Comparison of ENCODE assay signal across 14 cellular contexts in genomic region chr16:1997591-1998359, GRCh38. TPM values are rescaled to one million over a fixed set of nuclear protein-coding genes. Genes with fewer than 3 reads are reported as not detected.
A peak's percentile ranks its signal among the peaks of the same experiment; 100 is the strongest.
DNase-seq lines count a peak whose midpoint lies in the region; ATAC-seq and TF ChIP-seq lines count a peak whose summit lies in the region.
"Had no signal": no experiment of that assay in that cellular context is flagged by ENCODE, and none has a peak within 500 bp of the region (broad histone marks: within the 10 kb centered on the region; RNA-seq: fewer than 3 reads in every experiment).

No MANE protein-coding gene starts in this region.

- peaks cover 21% of the 10 kb centered on the region for H3K4me1 ChIP-seq in IMR-90 (ENCODE audit: control insufficient read depth, insufficient read depth, low read length)
- H3K4me1 ChIP-seq in smooth muscle cell (ENCODE audit: low read depth): no peaks in the 10 kb centered on the region
- peaks cover 0 to 21% (median 6%) of the 10 kb centered on the region in 4 donors for H3K4me1 ChIP-seq in esophagus muscularis mucosa

- peaks cover 25% of the 10 kb centered on the region for H3F3A ChIP-seq in smooth muscle cell (ENCODE audit: low read depth)

- peaks cover 27% of the 10 kb centered on the region for H4K20me1 ChIP-seq in IMR-90 (ENCODE audit: insufficient read depth, low read length)
- peaks cover 29% of the 10 kb centered on the region for H4K20me1 ChIP-seq in smooth muscle cell (ENCODE audit: low read depth)

- in situ Hi-C loops in IMR-90 (cut with MboI; ENCODE audit: low sequenced_read_pairs): no loop called here

- intact Hi-C loops in IMR-90 (cut with micrococcal nuclease) (no loop called here), esophagus muscularis mucosa (cut with DNase I) (no loop called here)

- peak overlapping the region; percentile 76 for H2BK120ac ChIP-seq in IMR-90 (ENCODE audit: low read depth, low read length)

- H3K9ac ChIP-seq in IMR-90 (ENCODE audit: low read depth, low read length) (0 out of 2 replicates have a peak overlapping the region, but pooled peaks have one; percentile 13), smooth muscle cell (ENCODE audit: low read depth) (no peak overlapping the region)

- H4K5ac ChIP-seq in IMR-90 (ENCODE audit: low read depth, low read length): peak overlapping the region; percentile 76

- BruUV-seq in IMR-90 (replicated peaks; lab: Mats Ljungman, UMichigan): TSS peak; percentile 56

- peak overlapping the region; percentile 52; the same call in 1 of the 2 replicates for H2BK20ac ChIP-seq in IMR-90 (ENCODE audit: low read depth, low read length)

- TF ChIP-seq CTCF in IMR-90 (conservative IDR thresholded peaks at IDR 0.05; ENCODE audit: low read depth, low read length) (no peak), cardiac fibroblast (IDR thresholded peaks at IDR 0.05; ENCODE audit: low read depth, low read length) (no peak), smooth muscle cell (IDR thresholded peaks at IDR 0.05; ENCODE audit: borderline replicate concordance, insufficient read depth, poor library complexity, severe bottlenecking) (no peak), esophagus muscularis mucosa (IDR thresholded peaks at IDR 0.05) (no peak)

- no peak overlapping the region for H2AFZ ChIP-seq in IMR-90 (replicated peaks; ENCODE audit: low read length, poor library complexity)
- H2AFZ ChIP-seq in smooth muscle cell (ENCODE audit: low read depth): no peak overlapping the region

- peak overlapping the region; percentile 96 for H2BK5ac ChIP-seq in IMR-90 (ENCODE audit: low read depth, low read length, poor library complexity, severe bottlenecking)

- H3K56ac ChIP-seq in IMR-90 (ENCODE audit: extremely low read depth, insufficient read depth, low read length): peak overlapping the region; percentile 0; the same call in 1 of the 2 replicates

- ATAC-seq in IMR-90 (ENCODE audit: low read depth): peak; percentile 82
- ATAC-seq: left colon; naive thymus-derived CD8-positive, alpha-beta T cell; sciatic nerve had no signal

- no peak for TF ChIP-seq RAD21 in IMR-90 (IDR thresholded peaks at IDR 0.05; ENCODE audit: low read length)

- no peak overlapping the region for H3K23ac ChIP-seq in IMR-90 (ENCODE audit: low read depth, low read length)

- peak overlapping the region; percentile 62; the same call in 1 of the 2 replicates for H4K91ac ChIP-seq in IMR-90 (ENCODE audit: insufficient read depth, low read depth, low read length)

- H2AK9ac ChIP-seq in IMR-90 (replicated peaks; ENCODE audit: low read depth, low read length, poor library complexity): no peak overlapping the region

- peaks cover 31% of the 10 kb centered on the region for H3K9me1 ChIP-seq in IMR-90 (ENCODE audit: insufficient read depth, low read length)

- H4K8ac ChIP-seq in IMR-90 (ENCODE audit: low read depth in 2 of 2, low read length in 2 of 2): peak overlapping the region in 1 of 2 experiments; percentile 42; a peak in 1 of 4 replicates

- dilution Hi-C loops in IMR-90 (cut with HindIII; ENCODE audit: low sequenced_read_pairs, unreplicated experiment): no loop called here

- H2BK15ac ChIP-seq in IMR-90 (ENCODE audit: low read depth, low read length): no peak overlapping the region

- no peak for TF ChIP-seq POLR2A in IMR-90 (IDR thresholded peaks at IDR 0.05; ENCODE audit: low read depth, low read length)
- no peak for TF ChIP-seq POLR2A in esophagus muscularis mucosa (IDR thresholded peaks at IDR 0.05; ENCODE audit: low read depth)

- H3K79me1 ChIP-seq in IMR-90 (ENCODE audit: low read depth in 1 of 2, low read length in 2 of 2): peaks cover 5 to 50% of the 10 kb centered on the region in 2 experiments; a peak in 3 of 4 replicates

- H3K4ac ChIP-seq in IMR-90 (ENCODE audit: low read depth, low read length): peak overlapping the region; percentile 86

- H3K18ac ChIP-seq in IMR-90 (ENCODE audit: low read depth, low read length): peak overlapping the region; percentile 51

- peak overlapping the region; percentile 71 for H3K14ac ChIP-seq in IMR-90 (replicated peaks; ENCODE audit: low read depth, low read length)

- POLR2A ChIA-PET in IMR-90 (lab: Charles Lee; ENCODE audit: unreplicated experiment): no interaction called here

- H3K4me3 ChIP-seq in IMR-90 (ENCODE audit: insufficient read depth, low read depth, low read length): no peak overlapping the region
- no peak overlapping the region for H3K4me3 ChIP-seq in cardiac fibroblast (replicated peaks in 1 of 2; ENCODE audit: low read depth in 2 of 2, low read length in 2 of 2)
- H3K4me3 ChIP-seq in smooth muscle cell: no peak overlapping the region
- H3K4me3 ChIP-seq in esophagus muscularis mucosa: no peak overlapping the region
- H3K4me3 ChIP-seq: adrenal gland, dorsolateral prefrontal cortex, thyroid gland had no signal

- TF ChIP-seq EP300 in esophagus muscularis mucosa (IDR thresholded peaks at IDR 0.05): no peak

- H2AK5ac ChIP-seq in IMR-90 (ENCODE audit: low read depth, low read length): peak overlapping the region; percentile 85; the same call in 1 of the 2 replicates

- H3K4me2 ChIP-seq in IMR-90 (ENCODE audit: low read depth, low read length): peak overlapping the region; percentile 12
- H3K4me2 ChIP-seq in smooth muscle cell: peak overlapping the region; percentile 5

- peak overlapping the region; percentile 88 for H3K27ac ChIP-seq in IMR-90 (ENCODE audit: insufficient read depth, low read length)
- peak overlapping the region; percentile 45 for H3K27ac ChIP-seq in smooth muscle cell (ENCODE audit: low read depth)
- peak overlapping the region in 2 of 4 donors; percentile 52 to 63 for H3K27ac ChIP-seq in esophagus muscularis mucosa (replicated peaks in 1 of 4)
- H3K27ac ChIP-seq: thyroid gland had no signal

- CTCF ChIA-PET in IMR-90 (lab: Yijun Ruan, JAX): no interaction called here

- H3K9me3 ChIP-seq in IMR-90 (ENCODE audit: control insufficient read depth, insufficient read depth, low read length) (no peaks in the 10 kb centered on the region), smooth muscle cell (replicated peaks; ENCODE audit: low read depth) (no peaks in the 10 kb centered on the region), esophagus muscularis mucosa (no peaks in the 10 kb centered on the region)
- H3K9me3 ChIP-seq: adrenal gland, thyroid gland had no signal

- H3K27me3 ChIP-seq in IMR-90 (ENCODE audit: control insufficient read depth, insufficient read depth, low read length) (no peaks in the 10 kb centered on the region), smooth muscle cell (ENCODE audit: low read depth) (no peaks in the 10 kb centered on the region), esophagus muscularis mucosa (peaks cover 0 to 3% (median 0%) of the 10 kb centered on the region in 4 donors)
- H3K27me3 ChIP-seq: adrenal gland, dorsolateral prefrontal cortex, thyroid gland had no signal

- peaks cover 4% of the 10 kb centered on the region for H3K79me2 ChIP-seq in smooth muscle cell (ENCODE audit: low read depth)

- WGBS in IMR-90 (ENCODE audit: extremely low coverage in 2 of 2, insufficient read length in 1 of 2), 2 experiments: 84% methylated on average over 13 of the region's 23 CpGs; no CpG with 5 or more reads in 1 of the 2 experiments
- WGBS in smooth muscle cell (ENCODE audit: low lambda C conversion rate): 86% methylated on average over 23 of the region's 23 CpGs
- WGBS in esophagus muscularis mucosa: 84% methylated on average over 16 of the region's 23 CpGs

- H3K36me3 ChIP-seq in IMR-90 (ENCODE audit: control insufficient read depth, insufficient read depth, low read length): peaks cover 46% of the 10 kb centered on the region
- H3K36me3 ChIP-seq in smooth muscle cell (ENCODE audit: low read depth): no peaks in the 10 kb centered on the region
- peaks cover 51 to 67% (median 59%) of the 10 kb centered on the region in 4 donors for H3K36me3 ChIP-seq in esophagus muscularis mucosa

- DNase-seq in IMR-90: peak; percentile 75
- DNase-seq in cardiac fibroblast (ENCODE audit: low read depth in 2 of 2): peak; percentile 40 to 45
- DNase-seq in smooth muscle cell (lab: John Stamatoyannopoulos, UW; ENCODE audit: unreplicated experiment): no peak
- no peak for DNase-seq in esophagus muscularis mucosa (ENCODE audit: extremely low spot score)
- no peak for DNase-seq in activated CD4-positive, alpha-beta T cell treated with anti-CD3 and anti-CD28 coated beads, Interleukin-2, amount 50 U/mL, for 1 hour
- DNase-seq: dorsolateral prefrontal cortex; left colon; naive thymus-derived CD8-positive, alpha-beta T cell; NCI-H146; NCI-H510A treated with DMSO at 0.1 percent for 48 hours; SHP77 treated with DMSO at 0.1 percent for 48 hours; thyroid gland had no signal

RNA-seq across cellular contexts. Expression of gene SYNGR3, which starts 8.0 kb away (rescaled TPM):
- total RNA-seq in IMR-90 (2012; rRNA removed) (1.8 and 1.9 TPM in 2 replicates), smooth muscle cell (3.0 and 4.4 TPM in 2 replicates), esophagus muscularis mucosa (1 to 10 TPM; 2.1 to 5.6 (median 3.3) TPM)
- polyA plus RNA-seq in IMR-90 (2012; rRNA removed) (5.8 and 6.6 TPM in 2 replicates), smooth muscle cell (8.7 and 16.8 TPM in 2 replicates)
- polyA plus RNA-seq in IMR-90 (2012; cell fraction: cytosol; rRNA removed): 4.4 and 11.7 TPM in 2 replicates
- 6.9 and 13.6 TPM in 2 replicates for polyA plus RNA-seq in IMR-90 (2012; cell fraction: nucleus; rRNA removed; ENCODE audit: low replicate concordance)
- total RNA-seq: thyroid gland had no signal

RNA-seq across cellular contexts. Expression of gene ZNF598, which starts 11.8 kb away (rescaled TPM):
- total RNA-seq in IMR-90 (2012; rRNA removed): 3.4 and 4.4 TPM in 2 replicates
- 36.4 and 40.6 TPM in 2 replicates for polyA plus RNA-seq in IMR-90 (2012; rRNA removed)
- polyA plus RNA-seq in IMR-90 (2012; cell fraction: cytosol; rRNA removed): 23.6 and 37.3 TPM in 2 replicates
- polyA plus RNA-seq in IMR-90 (2012; cell fraction: nucleus; rRNA removed; ENCODE audit: low replicate concordance): 98.8 and 225 TPM in 2 replicates
- total RNA-seq in smooth muscle cell: 23.2 and 27.2 TPM in 2 replicates
- 27.9 and 32.7 TPM in 2 replicates for polyA plus RNA-seq in smooth muscle cell
- 10 to 100 TPM; 23.3 to 46.5 (median 34.9) TPM for total RNA-seq in esophagus muscularis mucosa

RNA-seq across cellular contexts. Expression of gene GFER, which starts 13.8 kb away (rescaled TPM):
- 6.8 and 8.6 TPM in 2 replicates for total RNA-seq in IMR-90 (2012; rRNA removed)
- polyA plus RNA-seq in IMR-90 (2012; rRNA removed): 19.8 and 28.0 TPM in 2 replicates
- 10.4 and 16.3 TPM in 2 replicates for polyA plus RNA-seq in IMR-90 (2012; cell fraction: cytosol; rRNA removed)
- polyA plus RNA-seq in IMR-90 (2012; cell fraction: nucleus; rRNA removed; ENCODE audit: low replicate concordance): 12.8 and 25.0 TPM in 2 replicates
- 12.1 and 15.1 TPM in 2 replicates for total RNA-seq in smooth muscle cell
- 33.5 and 41.2 TPM in 2 replicates for polyA plus RNA-seq in smooth muscle cell
- total RNA-seq in esophagus muscularis mucosa: 10 to 100 TPM; 14.1 to 38.5 (median 23.7) TPM

RNA-seq across cellular contexts. Expression of gene NOXO1, which starts 16.5 kb away (rescaled TPM):
- total RNA-seq in IMR-90 (2012; rRNA removed): not detected in 2 replicates
- 0.32 and 0.56 TPM in 2 replicates for polyA plus RNA-seq in IMR-90 (2012; rRNA removed)
- 0.14 TPM in 1 of 2 replicates, not detected in the other for polyA plus RNA-seq in IMR-90 (2012; cell fraction: cytosol; rRNA removed)
- polyA plus RNA-seq in IMR-90 (2012; cell fraction: nucleus; rRNA removed; ENCODE audit: low replicate concordance): 2.6 and 8.8 TPM in 2 replicates
- 0.13 TPM in 1 of 2 replicates, not detected in the other for total RNA-seq in smooth muscle cell
- 0.35 and 1.7 TPM in 2 replicates for polyA plus RNA-seq in smooth muscle cell
- under 1 TPM in 1 of 4 donors, not detected in 3; 0.52 TPM for total RNA-seq in esophagus muscularis mucosa
- total RNA-seq: sciatic nerve, thyroid gland had no signal
- polyA plus RNA-seq: naive thymus-derived CD8-positive, alpha-beta T cell had no signal

RNA-seq across cellular contexts. Expression of gene NPW, which starts 21.8 kb away (rescaled TPM):
- total RNA-seq in IMR-90 (2012; rRNA removed) (0.18 TPM in 1 of 2 replicates, not detected in the other), smooth muscle cell (13.1 and 30.9 TPM in 2 replicates), esophagus muscularis mucosa (not detected)
- polyA plus RNA-seq in IMR-90 (2012; rRNA removed) (2.0 and 3.7 TPM in 2 replicates), smooth muscle cell (185 and 193 TPM in 2 replicates)
- polyA plus RNA-seq in IMR-90 (2012; cell fraction: cytosol; rRNA removed): 6.1 and 9.0 TPM in 2 replicates
- polyA plus RNA-seq in IMR-90 (2012; cell fraction: nucleus; rRNA removed; ENCODE audit: low replicate concordance): 2.5 and 7.1 TPM in 2 replicates
- total RNA-seq: naive thymus-derived CD8-positive, alpha-beta T cell had no signal
- polyA plus RNA-seq: naive thymus-derived CD8-positive, alpha-beta T cell had no signal

Comparison
In these comparisons a context has a peak if more than half of its experiments do, and no peak if none do; other contexts are left out.
1. DNase-seq: peak in IMR-90 (single experiment) and cardiac fibroblast (2 of 2); none in smooth muscle cell (single experiment), esophagus muscularis mucosa (single experiment) and activated CD4-positive, alpha-beta T cell treated with anti-CD3 and anti-CD28 coated beads, Interleukin-2, amount 50 U/mL, for 1 hour (single experiment).